Comparison of ENCODE assay signal across 8 cellular contexts in genomic region chr17:81239714-81240555, GRCh38.
DNase-seq lines count a peak whose midpoint lies in the region; ATAC-seq and TF ChIP-seq lines count a peak whose summit lies in the region.

No MANE protein-coding gene starts in this region.

- TF ChIP-seq POLR2A in NB4 (IDR thresholded peaks at IDR 0.05; ENCODE audit: extremely low read depth, insufficient read length) = no peak

- DNase-seq in GM10266 (ENCODE audit: extremely low spot score) (peak; percentile 70), NB4 (ENCODE audit: low read depth) (peak; percentile 63), middle frontal gyrus (ENCODE audit: extremely low spot score, low spot score) (no peak)
- peak; percentile 68 for DNase-seq in activated naive CD4-positive, alpha-beta T cell treated with Interleukin-2 at 50 U/mL for 16 hours
- peak; percentile 68 for DNase-seq in stimulated activated CD4-positive, alpha-beta T cell treated with anti-CD3 and anti-CD28 coated beads, Interleukin-1b, Interleukin-23, amount 100 ng/mL, for 48 hours

- ATAC-seq in GM21381 (IDR thresholded peaks at IDR 0.05; ENCODE audit: unreplicated experiment) = no peak
- ATAC-seq in GM18868 (IDR thresholded peaks at IDR 0.05; ENCODE audit: unreplicated experiment) = no peak

- H3K4me3 ChIP-seq in NB4 (ENCODE audit: low read depth, low read length) (peak overlapping the region; percentile 87), iPS-11a (ENCODE audit: low read depth, low read length) (peak overlapping the region; percentile 84)

- TF ChIP-seq CTCF in GM10266 (IDR thresholded peaks at IDR 0.05; ENCODE audit: control insufficient read depth, insufficient read depth, low read depth, missing control alignments) (no peak), NB4 (IDR thresholded peaks at IDR 0.05; ENCODE audit: low read depth, low read length) (no peak)
